ENCODE assay signal across 20 cellular contexts in the genomic region with DNA sequence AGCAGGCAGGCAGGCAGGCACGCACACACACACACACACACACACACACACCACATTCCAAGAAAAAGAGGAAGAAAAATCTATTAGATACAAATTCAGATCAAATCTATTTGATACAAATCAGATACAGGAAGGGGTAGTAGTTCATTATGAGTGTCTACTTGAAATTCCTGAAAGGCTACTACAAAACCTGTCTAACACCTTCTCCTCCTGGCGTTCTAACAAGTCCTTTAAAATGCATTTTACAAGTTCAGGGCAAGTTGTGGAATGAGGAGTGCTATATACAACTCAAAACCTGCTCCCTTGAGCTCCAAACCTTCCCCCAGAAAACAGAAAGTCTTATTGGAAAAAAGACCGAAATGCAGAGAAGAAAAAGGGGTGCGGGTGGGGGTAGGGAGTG. TPM values are rescaled to one million over a fixed set of nuclear protein-coding genes. Genes with fewer than 3 reads are reported as not detected.
DNase-seq lines count a peak whose midpoint lies in the region; ATAC-seq, FAIRE-seq and TF ChIP-seq lines count a peak whose summit lies in the region.
"Had no signal": no experiment of that assay in that cellular context is flagged by ENCODE, and none has a peak within 500 bp of the region (broad histone marks: within the 10 kb centered on the region; RNA-seq: fewer than 3 reads in every experiment).

No MANE protein-coding gene starts in this region.

- TF ChIP-seq CTCF in GM23338 (conservative IDR thresholded peaks at IDR 0.05; ENCODE audit: low read depth in 2 of 2) (no peak), PC-9 (conservative IDR thresholded peaks at IDR 0.05) (no peak), epithelial cell of proximal tubule (conservative IDR thresholded peaks at IDR 0.05; ENCODE audit: low read depth, low read length) (no peak), pancreas (IDR thresholded peaks at IDR 0.05) (no peak), tibial nerve (IDR thresholded peaks at IDR 0.05) (no peak), kidney (IDR thresholded peaks at IDR 0.05; ENCODE audit: borderline replicate concordance, extremely low read depth, insufficient read depth) (no peak)

- H3K4me2 ChIP-seq in GM23338 = peak overlapping the region; percentile 50
- peak overlapping the region; percentile 89 for H3K4me2 ChIP-seq in PC-9

- no peak for ATAC-seq in GM23338
- peak in 3 of 4 donors; percentile 29 to 62 (median 46) for ATAC-seq in pancreas

- WGBS in pancreas, 2 donors = 52 to 53% methylated on average over 4 of the region's 4 CpGs
- 74 to 77% methylated on average over 4 of the region's 4 CpGs for WGBS in tibial nerve, 2 donors

- DNase-seq in GM23338 (ENCODE audit: low spot score) (no peak), PC-9 (peak; percentile 14 to 93), epithelial cell of proximal tubule (ENCODE audit: low read depth) (no peak), pancreas (no peak), tibial nerve (ENCODE audit: low spot score in 2 of 2) (no peak), kidney (no peak), MV-4-11 (lab: John Stamatoyannopoulos, UW) (no peak)
- no peak for DNase-seq in activated T-cell treated with anti-CD3 and anti-CD28 coated beads, Interleukin-2, amount 50 U/mL, for 24 hours
- DNase-seq: DMS79, NCI-H524 treated with DMSO at 0.1 percent for 48 hours, nephron progenitor cell, SHP77 treated with DMSO at 0.1 percent for 48 hours had no signal

- no peak overlapping the region for H3K9ac ChIP-seq in kidney (ENCODE audit: low read length in 2 of 2)

- no peak for TF ChIP-seq POLR2A in tibial nerve (IDR thresholded peaks at IDR 0.05)

- H3K4me3 Mint-ChIP-seq in GM23338 = no peak overlapping the region
- H3K4me3 Mint-ChIP-seq in activated T-cell treated with anti-CD3 and anti-CD28 coated beads, Interleukin-2, amount 50 U/mL, for 24 hours = no peak overlapping the region
- H3K4me3 Mint-ChIP-seq: activated CD4-positive, alpha-beta memory T cell treated with anti-CD3 and anti-CD28 coated beads for 36 hours; activated T-cell treated with anti-CD3 and anti-CD28 coated beads, Interleukin-2, amount 50 U/mL, for 72 hours; CD4-positive, alpha-beta T cell; memory B cell; nephron progenitor cell; T-helper 1 cell treated with Interleukin-12 subunit alpha and Interleukin-12 subunit beta and Interleukin-4 antibody, amounts not matched to agents 30 μg/mL and 1 μg/mL, for 36 hours had no signal

- intact Hi-C loops in PC-9 (cut with micrococcal nuclease; ENCODE audit: unreplicated experiment) (loop anchor here (1.0 to 10.0 kb wide), 4 partner anchors 48 to 679 kb away; no protein-coding TSS in a partner anchor), pancreas (cut with DNase I) (no loop called here), kidney (cut with DNase I) (no loop called here)

- peaks cover 6% of the 10 kb centered on the region; the same call in 2 of the 3 replicates for H3K9me3 Mint-ChIP-seq in GM23338
- H3K9me3 Mint-ChIP-seq in activated T-cell treated with anti-CD3 and anti-CD28 coated beads, Interleukin-2, amount 50 U/mL, for 24 hours = peaks cover 4% of the 10 kb centered on the region
- H3K9me3 Mint-ChIP-seq: activated CD4-positive, alpha-beta memory T cell treated with anti-CD3 and anti-CD28 coated beads for 36 hours; memory B cell; T-helper 1 cell treated with Interleukin-12 subunit alpha and Interleukin-12 subunit beta and Interleukin-4 antibody, amounts not matched to agents 30 μg/mL and 1 μg/mL, for 36 hours had no signal

- H3K9me3 ChIP-seq in PC-9 (ENCODE audit: insufficient read depth, low read depth) = 0 out of 2 replicates have a peak, but pooled peaks cover 6% of the 10 kb centered on the region
- no peaks in the 10 kb centered on the region for H3K9me3 ChIP-seq in pancreas
- peaks cover 0 to 6% (median 0%) of the 10 kb centered on the region in 4 donors for H3K9me3 ChIP-seq in tibial nerve
- H3K9me3 ChIP-seq in kidney (ENCODE audit: control insufficient read depth in 1 of 2, low read length in 2 of 2) = no peaks in the 10 kb centered on the region

- no peaks in the 10 kb centered on the region; the same call in 1 of the 2 replicates for H4K20me1 ChIP-seq in GM23338 (replicated peaks; ENCODE audit: insufficient read depth)
- H4K20me1 ChIP-seq in PC-9 (ENCODE audit: insufficient read depth) = no peaks in the 10 kb centered on the region

- H3K9me2 ChIP-seq in GM23338 (ENCODE audit: insufficient read depth) (no peaks in the 10 kb centered on the region), PC-9 (ENCODE audit: insufficient read depth) (no peaks in the 10 kb centered on the region)

- H3K27me3 ChIP-seq in GM23338 (ENCODE audit: insufficient read depth) (no peaks in the 10 kb centered on the region), PC-9 (ENCODE audit: insufficient read depth, low read depth) (no peaks in the 10 kb centered on the region), pancreas (no peaks in the 10 kb centered on the region), tibial nerve (no peaks in the 10 kb centered on the region)

- H3K36me3 Mint-ChIP-seq in GM23338 (ENCODE audit: low read depth) = peaks cover 11% of the 10 kb centered on the region; the same call in 2 of the 3 replicates
- H3K36me3 Mint-ChIP-seq in activated T-cell treated with anti-CD3 and anti-CD28 coated beads, Interleukin-2, amount 50 U/mL, for 24 hours (ENCODE audit: low read depth) = no peaks in the 10 kb centered on the region
- H3K36me3 Mint-ChIP-seq: activated CD4-positive, alpha-beta memory T cell treated with anti-CD3 and anti-CD28 coated beads for 36 hours; activated naive CD4-positive, alpha-beta T cell treated with anti-CD3 and anti-CD28 coated beads, Interleukin-2, amount 50 U/mL, for 72 hours; memory B cell had no signal

- CTCF ChIA-PET in PC-9 (lab: Charles Lee) = no interaction called here

- no peak overlapping the region for H3K27ac Mint-ChIP-seq in GM23338
- no peak overlapping the region for H3K27ac Mint-ChIP-seq in activated T-cell treated with anti-CD3 and anti-CD28 coated beads, Interleukin-2, amount 50 U/mL, for 24 hours
- H3K27ac Mint-ChIP-seq: activated CD4-positive, alpha-beta memory T cell treated with anti-CD3 and anti-CD28 coated beads for 36 hours; activated naive CD4-positive, alpha-beta T cell treated with anti-CD3 and anti-CD28 coated beads, Interleukin-2, amount 50 U/mL, for 72 hours; activated T-cell treated with anti-CD3 and anti-CD28 coated beads, Interleukin-2, amount 50 U/mL, for 72 hours; CD4-positive, alpha-beta T cell; memory B cell; nephron progenitor cell; T-helper 1 cell treated with Interleukin-12 subunit alpha and Interleukin-12 subunit beta and Interleukin-4 antibody, amounts not matched to agents 30 μg/mL and 1 μg/mL, for 36 hours had no signal

- peak overlapping the region; percentile 10; the same call in 1 of the 2 replicates for H3K27ac ChIP-seq in GM23338 (ENCODE audit: low read depth)
- peak overlapping the region; percentile 86 for H3K27ac ChIP-seq in PC-9
- H3K27ac ChIP-seq in pancreas = no peak overlapping the region
- H3K27ac ChIP-seq in tibial nerve = no peak overlapping the region
- H3K27ac ChIP-seq in kidney (ENCODE audit: low read depth in 2 of 2, low read length in 2 of 2) = no peak overlapping the region

- H2AFZ ChIP-seq in GM23338 = no peak overlapping the region
- peak overlapping the region; percentile 67; the same call in 1 of the 2 replicates for H2AFZ ChIP-seq in PC-9

- POLR2A ChIA-PET in PC-9 (lab: Charles Lee; ENCODE audit: unreplicated experiment) = interaction anchor here (0.6 kb wide), 1 partner anchor 124 kb away, joined by 3 read pairs; no protein-coding TSS in a partner anchor

- no peak for TF ChIP-seq EP300 in tibial nerve (IDR thresholded peaks at IDR 0.05)

- TSS peak; percentile 48 for BruUV-seq in PC-9 (replicated peaks; lab: Mats Ljungman, UMichigan)

- H3K79me2 ChIP-seq in GM23338 (replicated peaks; ENCODE audit: insufficient read depth) = peaks cover 65% of the 10 kb centered on the region
- peaks cover 53% of the 10 kb centered on the region for H3K79me2 ChIP-seq in PC-9 (ENCODE audit: low read depth)

- H3K4me1 Mint-ChIP-seq in GM23338 = peaks cover 5% of the 10 kb centered on the region
- no peaks in the 10 kb centered on the region for H3K4me1 Mint-ChIP-seq in activated T-cell treated with anti-CD3 and anti-CD28 coated beads, Interleukin-2, amount 50 U/mL, for 24 hours (ENCODE audit: low read depth)
- H3K4me1 Mint-ChIP-seq: memory B cell, nephron progenitor cell had no signal

- H3F3A ChIP-seq in GM23338 (replicated peaks; ENCODE audit: low read depth) (no peaks in the 10 kb centered on the region), PC-9 (ENCODE audit: insufficient read depth, low read depth) (peaks cover 28% of the 10 kb centered on the region)

- H3K36me3 ChIP-seq in GM23338 (ENCODE audit: insufficient read depth) = no peaks in the 10 kb centered on the region; the same call in 1 of the 2 replicates
- no peaks in the 10 kb centered on the region for H3K36me3 ChIP-seq in PC-9 (ENCODE audit: low read depth)
- no peaks in the 10 kb centered on the region for H3K36me3 ChIP-seq in pancreas
- H3K36me3 ChIP-seq in tibial nerve = no peaks in the 10 kb centered on the region
- no peaks in the 10 kb centered on the region for H3K36me3 ChIP-seq in kidney (ENCODE audit: control insufficient read depth in 1 of 2, insufficient read depth in 2 of 2, low read length in 2 of 2)

- H3K4me3 ChIP-seq in GM23338 (no peak overlapping the region), PC-9 (peak overlapping the region; percentile 54), epithelial cell of proximal tubule (ENCODE audit: low read depth, low read length) (peak overlapping the region; percentile 5), pancreas (no peak overlapping the region), tibial nerve (no peak overlapping the region), kidney (ENCODE audit: low read length in 2 of 2) (no peak overlapping the region)

- H3K27me3 Mint-ChIP-seq in GM23338 (ENCODE audit: insufficient read depth, low read depth, poor library complexity) = peaks cover 2% of the 10 kb centered on the region
- H3K27me3 Mint-ChIP-seq in activated T-cell treated with anti-CD3 and anti-CD28 coated beads, Interleukin-2, amount 50 U/mL, for 24 hours = no peaks in the 10 kb centered on the region
- H3K27me3 Mint-ChIP-seq: activated CD4-positive, alpha-beta memory T cell treated with anti-CD3 and anti-CD28 coated beads for 36 hours; CD4-positive, alpha-beta T cell; memory B cell had no signal

- FAIRE-seq in pancreas (lab: Jason Lieb, UNC) = no peak
- FAIRE-seq in kidney (lab: Jason Lieb, UNC) = no peak
- FAIRE-seq: colon, endothelial cell of umbilical vein had no signal

- H3K4me1 ChIP-seq in GM23338 (ENCODE audit: insufficient read depth) = peaks cover 31% of the 10 kb centered on the region
- peaks cover 39% of the 10 kb centered on the region for H3K4me1 ChIP-seq in PC-9 (replicated peaks; ENCODE audit: insufficient read depth)
- peaks cover 12 to 15% (median 13%) of the 10 kb centered on the region in 3 donors for H3K4me1 ChIP-seq in pancreas
- peaks cover 0 to 9% (median 3%) of the 10 kb centered on the region in 4 donors for H3K4me1 ChIP-seq in tibial nerve
- no peaks in the 10 kb centered on the region for H3K4me1 ChIP-seq in kidney (ENCODE audit: control insufficient read depth in 1 of 2, insufficient read depth in 1 of 2, low read depth in 1 of 2, low read length in 2 of 2)

RNA-seq across cellular contexts. Expression of gene ARHGAP32, which starts 0.5 kb away (rescaled TPM):
- total RNA-seq in GM23338 (2014; rRNA removed; shearing (Covaris generic)) = 15.3 and 17.2 TPM in 2 replicates
- polyA plus RNA-seq in GM23338 (2016; fragmentation: Nextera tagmentation; extraction: Ambion mirVana) (3.4 and 3.9 TPM in 2 replicates), pancreas (1 to 10 TPM; 5.0 to 8.6 TPM), kidney (ENCODE audit: insufficient read depth, low read depth, low replicate concordance) (2.1 TPM)
- total RNA-seq in PC-9 (2021) (31.1 and 35.1 TPM in 2 replicates), epithelial cell of proximal tubule (4.2 and 4.5 TPM in 2 replicates), pancreas (10 to 100 TPM; 16.9 to 36.6 (median 22.9) TPM), tibial nerve (10 to 100 TPM; 10.9 to 28.0 (median 19.2) TPM), kidney (30.8 TPM)

Comparison
In these comparisons a context has a peak if more than half of its experiments do, and no peak if none do; other contexts are left out.
1. DNase-seq: peak in PC-9 (2 of 2); none in GM23338 (single experiment), epithelial cell of proximal tubule (single experiment), pancreas (0 of 6), activated T-cell treated with anti-CD3 and anti-CD28 coated beads, Interleukin-2, amount 50 U/mL, for 24 hours (single experiment), tibial nerve (0 of 2), kidney (single experiment) and MV-4-11 (single experiment).
2. H3K27ac ChIP-seq: peak in GM23338 (single experiment) and PC-9 (single experiment); none in pancreas (0 of 4), tibial nerve (0 of 4) and kidney (0 of 2).
3. H3K4me3 ChIP-seq: peak in PC-9 (single experiment) and epithelial cell of proximal tubule (single experiment); none in GM23338 (single experiment), pancreas (0 of 4), tibial nerve (0 of 4) and kidney (0 of 2).